In the genomic region with DNA sequence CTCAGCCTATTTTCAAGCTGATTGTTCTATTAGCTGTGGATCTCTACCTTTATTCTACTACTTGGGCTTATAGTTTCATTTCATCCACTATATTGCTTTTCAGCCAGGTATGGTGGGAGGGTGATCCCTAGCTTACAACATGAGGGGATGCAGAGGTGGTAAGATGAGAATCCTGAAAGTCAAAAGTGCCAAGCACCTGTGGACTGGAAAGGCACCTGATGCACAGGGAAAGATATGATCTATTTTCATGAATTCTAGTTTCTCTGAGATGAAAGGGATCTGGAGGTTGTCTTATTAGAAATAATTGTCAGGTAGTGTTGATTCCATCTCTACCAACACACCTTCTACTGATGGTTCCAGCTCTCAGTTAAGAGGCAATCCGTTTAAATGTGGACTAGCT, we compare ENCODE assay signal across 12 cellular contexts. TPM values are rescaled to one million over a fixed set of nuclear protein-coding genes. Genes with fewer than 3 reads are reported as not detected.
DNase-seq lines count a peak whose midpoint lies in the region; ATAC-seq and TF ChIP-seq lines count a peak whose summit lies in the region.
"Had no signal": no experiment of that assay in that cellular context is flagged by ENCODE, and none has a peak within 500 bp of the region (broad histone marks: within the 10 kb centered on the region; RNA-seq: fewer than 3 reads in every experiment).

No MANE protein-coding gene starts in this region.

- no peak overlapping the region for H3K4me3 Mint-ChIP-seq in activated T-cell treated with anti-CD3 and anti-CD28 coated beads, Interleukin-2, amount 50 U/mL, for 24 hours
- H3K4me3 Mint-ChIP-seq in IgD-negative memory B cell (no peak overlapping the region), activated B cell treated with CpG ODN at 0.5 μM for 24 hours (no peak overlapping the region), type B pancreatic cell (no peak overlapping the region)
- H3K4me3 Mint-ChIP-seq in stimulated activated memory B cell treated with anti-CD40 and anti-IgM and Interleukin-4, amounts not matched to agents 10 μg/mL and 1 μg/mL and 100 μg/mL, for 72 hours = no peak overlapping the region
- H3K4me3 Mint-ChIP-seq: CD8-positive, alpha-beta memory T cell had no signal

- no peaks in the 10 kb centered on the region for H3K27me3 ChIP-seq in right lobe of liver
- H3K27me3 ChIP-seq: BLaER1 had no signal

- DNase-seq in activated T-cell treated with anti-CD3 and anti-CD28 coated beads, Interleukin-2, amount 50 U/mL, for 24 hours = no peak
- no peak for DNase-seq in activated T-cell treated with anti-CD3 and anti-CD28 coated beads, Interleukin-2, amount 50 U/mL, for 1 hour
- DNase-seq in activated B cell treated with CpG ODN at 0.5 μM for 24 hours = no peak
- no peak for DNase-seq in right lobe of liver
- DNase-seq in type B pancreatic cell (ENCODE audit: extremely low spot score, unreplicated experiment) = no peak

- H3K4me3 ChIP-seq in right lobe of liver = no peak overlapping the region
- H3K4me3 ChIP-seq: BLaER1 had no signal

- POLR2A ChIA-PET in activated B cell treated with CpG ODN at 0.5 μM for 24 hours (lab: Charles Lee) = interaction anchor here (0.6 to 2.9 kb wide), 7 partner anchors 9 to 136 kb away, joined by 3 to 17 read pairs (median 5); a partner anchor contains a TSS

- no peaks in the 10 kb centered on the region for H3K4me1 Mint-ChIP-seq in activated T-cell treated with anti-CD3 and anti-CD28 coated beads, Interleukin-2, amount 50 U/mL, for 24 hours (ENCODE audit: low read depth)
- H3K4me1 Mint-ChIP-seq in IgD-negative memory B cell (peaks cover 13 to 14% (median 13%) of the 10 kb centered on the region in 3 donors), activated B cell treated with CpG ODN at 0.5 μM for 24 hours (peaks cover 16% of the 10 kb centered on the region), type B pancreatic cell (ENCODE audit: unreplicated experiment) (no peaks in the 10 kb centered on the region)
- H3K4me1 Mint-ChIP-seq in stimulated activated memory B cell treated with anti-CD40 and anti-IgM and Interleukin-4, amounts not matched to agents 10 μg/mL and 1 μg/mL and 100 μg/mL, for 72 hours = peaks cover 29% of the 10 kb centered on the region

- CTCF ChIA-PET in activated B cell treated with CpG ODN at 0.5 μM for 24 hours (lab: Charles Lee) = interaction anchor here (0.7 to 5.3 kb wide), 14 partner anchors 11 to 455 kb away, joined by 3 to 60 read pairs (median 5); a partner anchor contains a TSS

- H3K4me1 ChIP-seq in right lobe of liver = no peaks in the 10 kb centered on the region
- H3K4me1 ChIP-seq: BLaER1, Caco-2 had no signal

- peaks cover 0 to 3% (median 0%) of the 10 kb centered on the region in 4 donors for H3K36me3 ChIP-seq in right lobe of liver

- no peak overlapping the region for H3K27ac ChIP-seq in right lobe of liver
- H3K27ac ChIP-seq: 22Rv1, BLaER1 had no signal

- H3K27ac Mint-ChIP-seq in activated T-cell treated with anti-CD3 and anti-CD28 coated beads, Interleukin-2, amount 50 U/mL, for 24 hours = peak overlapping the region; percentile 16
- H3K27ac Mint-ChIP-seq in IgD-negative memory B cell (peak overlapping the region; percentile 42 to 95 (median 94)), activated B cell treated with CpG ODN at 0.5 μM for 24 hours (peak overlapping the region; percentile 91), type B pancreatic cell (no peak overlapping the region)
- H3K27ac Mint-ChIP-seq in stimulated activated memory B cell treated with anti-CD40 and anti-IgM and Interleukin-4, amounts not matched to agents 10 μg/mL and 1 μg/mL and 100 μg/mL, for 72 hours = peak overlapping the region; percentile 95
- H3K27ac Mint-ChIP-seq: CD8-positive, alpha-beta memory T cell had no signal

- H3K9me3 Mint-ChIP-seq in activated T-cell treated with anti-CD3 and anti-CD28 coated beads, Interleukin-2, amount 50 U/mL, for 24 hours = no peaks in the 10 kb centered on the region
- H3K9me3 Mint-ChIP-seq in IgD-negative memory B cell (no peaks in the 10 kb centered on the region), activated B cell treated with CpG ODN at 0.5 μM for 24 hours (no peaks in the 10 kb centered on the region), type B pancreatic cell (no peaks in the 10 kb centered on the region)
- no peaks in the 10 kb centered on the region for H3K9me3 Mint-ChIP-seq in stimulated activated memory B cell treated with anti-CD40 and anti-IgM and Interleukin-4, amounts not matched to agents 10 μg/mL and 1 μg/mL and 100 μg/mL, for 72 hours
- H3K9me3 Mint-ChIP-seq: CD8-positive, alpha-beta memory T cell had no signal

- H3K36me3 Mint-ChIP-seq in activated T-cell treated with anti-CD3 and anti-CD28 coated beads, Interleukin-2, amount 50 U/mL, for 24 hours (ENCODE audit: low read depth) = peaks cover 52% of the 10 kb centered on the region
- peaks cover 1% of the 10 kb centered on the region for H3K36me3 Mint-ChIP-seq in IgD-negative memory B cell
- H3K36me3 Mint-ChIP-seq in activated B cell treated with CpG ODN at 0.5 μM for 24 hours (ENCODE audit: low read depth) = peaks cover 26% of the 10 kb centered on the region
- peaks cover 50% of the 10 kb centered on the region for H3K36me3 Mint-ChIP-seq in stimulated activated memory B cell treated with anti-CD40 and anti-IgM and Interleukin-4, amounts not matched to agents 10 μg/mL and 1 μg/mL and 100 μg/mL, for 72 hours
- peaks cover 1% of the 10 kb centered on the region for H3K36me3 Mint-ChIP-seq in type B pancreatic cell

- H3K9me3 ChIP-seq in right lobe of liver = no peaks in the 10 kb centered on the region
- H3K9me3 ChIP-seq: BLaER1, Caco-2 had no signal

- TF ChIP-seq POLR2A in right lobe of liver (IDR thresholded peaks at IDR 0.05) = no peak

- TF ChIP-seq CTCF in activated B cell treated with CpG ODN at 0.5 μM for 24 hours (IDR thresholded peaks at IDR 0.05) (no peak), right lobe of liver (IDR thresholded peaks at IDR 0.05) (no peak), type B pancreatic cell (conservative IDR thresholded peaks at IDR 0.05) (no peak)

- WGBS in right lobe of liver (ENCODE audit: insufficient coverage, low coverage, low lambda C conversion rate, missing lambda C conversion rate) = 71% methylated on average over 1 of the region's 1 CpG

- ATAC-seq in activated B cell treated with CpG ODN at 0.5 μM for 24 hours (ENCODE audit: low read depth) (no peak), right lobe of liver (no peak), GM18870 (IDR thresholded peaks at IDR 0.05; ENCODE audit: unreplicated experiment) (no peak)
- ATAC-seq in stimulated activated memory B cell treated with anti-CD40 and anti-IgM and Interleukin-4, amounts not matched to agents 10 μg/mL and 1 μg/mL and 100 μg/mL, for 72 hours = no peak

- no peaks in the 10 kb centered on the region for H3K27me3 Mint-ChIP-seq in activated T-cell treated with anti-CD3 and anti-CD28 coated beads, Interleukin-2, amount 50 U/mL, for 24 hours
- H3K27me3 Mint-ChIP-seq in IgD-negative memory B cell (no peaks in the 10 kb centered on the region), activated B cell treated with CpG ODN at 0.5 μM for 24 hours (no peaks in the 10 kb centered on the region), type B pancreatic cell (no peaks in the 10 kb centered on the region)
- H3K27me3 Mint-ChIP-seq in stimulated activated memory B cell treated with anti-CD40 and anti-IgM and Interleukin-4, amounts not matched to agents 10 μg/mL and 1 μg/mL and 100 μg/mL, for 72 hours = no peaks in the 10 kb centered on the region
- H3K27me3 Mint-ChIP-seq: CD8-positive, alpha-beta memory T cell had no signal

- intact Hi-C loops in activated B cell treated with CpG ODN at 0.5 μM for 24 hours (cut with micrococcal nuclease) (loop anchor here (1.0 to 5.0 kb wide), 5 partner anchors 14 to 455 kb away; a partner anchor contains a TSS), right lobe of liver (cut with DNase I) (no loop called here)

RNA-seq across cellular contexts. Expression of a gene that starts 21.6 kb away (rescaled TPM):
- 41.5 TPM for polyA plus RNA-seq in IgD-negative memory B cell
- total RNA-seq in activated B cell treated with CpG ODN at 0.5 μM for 24 hours (26.8 and 27.5 TPM in 2 replicates), right lobe of liver (10 to 100 TPM in 1 of 6 experiments, 1 to 10 TPM in 5; 2.2 to 13.0 (median 3.7) TPM), type B pancreatic cell (ENCODE audit: low replicate concordance) (10.6 and 15.7 TPM in 2 replicates)

RNA-seq across cellular contexts. Expression of a gene that starts 48.2 kb away (rescaled TPM):
- polyA plus RNA-seq in IgD-negative memory B cell = 13.6 TPM
- total RNA-seq in activated B cell treated with CpG ODN at 0.5 μM for 24 hours (44.4 and 47.4 TPM in 2 replicates), right lobe of liver (10 to 100 TPM; 14.8 to 23.7 (median 18.9) TPM), type B pancreatic cell (ENCODE audit: low replicate concordance) (44.3 and 49.7 TPM in 2 replicates)

RNA-seq across cellular contexts. Expression of a gene that starts 48.7 kb away (rescaled TPM):
- polyA plus RNA-seq in IgD-negative memory B cell = 3.3 TPM
- total RNA-seq in activated B cell treated with CpG ODN at 0.5 μM for 24 hours (18.4 and 20.8 TPM in 2 replicates), right lobe of liver (1 to 10 TPM in 5 of 6 experiments, under 1 TPM in 1; 0.74 to 4.1 (median 2.2) TPM), type B pancreatic cell (ENCODE audit: low replicate concordance) (9.7 and 15.6 TPM in 2 replicates)
